8 cellular contexts compared by ENCODE assay signal in genomic region chr9:78030553-78031270, GRCh38. TPM values are rescaled to one million over a fixed set of nuclear protein-coding genes. Genes with fewer than 3 reads are reported as not detected.
DNase-seq lines count a peak whose midpoint lies in the region; ATAC-seq, FAIRE-seq and TF ChIP-seq lines count a peak whose summit lies in the region.

No MANE protein-coding gene starts in this region.

- no peak for TF ChIP-seq RAD21 in IMR-90 (IDR thresholded peaks at IDR 0.05; ENCODE audit: low read length)

- H3K27ac ChIP-seq in IMR-90 (ENCODE audit: insufficient read depth, low read length) (peak overlapping the region; percentile 96), breast epithelium (peak overlapping the region; percentile 97 to 99), small intestine (ENCODE audit: low read depth in 1 of 2, low read length in 1 of 2) (peak overlapping the region; percentile 87 to 93)

- no peak for FAIRE-seq in small intestine (lab: Jason Lieb, UNC)

- POLR2A ChIA-PET in IMR-90 (lab: Charles Lee; ENCODE audit: unreplicated experiment): no interaction called here

- H2BK5ac ChIP-seq in IMR-90 (ENCODE audit: low read depth, low read length, poor library complexity, severe bottlenecking): peak overlapping the region; percentile 64

- no peaks in the 10 kb centered on the region for H3K27me3 ChIP-seq in BE2C
- H3K27me3 ChIP-seq in IMR-90 (ENCODE audit: control insufficient read depth, insufficient read depth, low read length): no peaks in the 10 kb centered on the region
- H3K27me3 ChIP-seq in breast epithelium: no peaks in the 10 kb centered on the region
- no peaks in the 10 kb centered on the region for H3K27me3 ChIP-seq in small intestine (ENCODE audit: control insufficient read depth in 2 of 2, insufficient read depth in 2 of 2, low read length in 2 of 2)

- WGBS in IMR-90 (ENCODE audit: extremely low coverage in 2 of 2, insufficient read length in 1 of 2), 2 experiments: 0% methylated on average over 11 of the region's 64 CpGs; no CpG with 5 or more reads in 1 of the 2 experiments
- 0 to 2% (median 1%) methylated on average over 45 to 64 of the region's 64 CpGs for WGBS in small intestine, 3 donors

- H3K4me1 ChIP-seq in BE2C (peaks cover 13% of the 10 kb centered on the region), IMR-90 (ENCODE audit: control insufficient read depth, insufficient read depth, low read length) (peaks cover 4% of the 10 kb centered on the region; the same call in 1 of the 2 replicates), breast epithelium (peaks cover 0 to 32% of the 10 kb centered on the region in 2 donors), small intestine (ENCODE audit: control insufficient read depth in 2 of 2, insufficient read depth in 1 of 2, low read depth in 1 of 2, low read length in 1 of 2) (peaks cover 0 to 10% of the 10 kb centered on the region in 2 donors)

- peak overlapping the region; percentile 95 for H2AK9ac ChIP-seq in IMR-90 (replicated peaks; ENCODE audit: low read depth, low read length, poor library complexity)

- peaks cover 3% of the 10 kb centered on the region; the same call in 1 of the 2 replicates for H3K9me1 ChIP-seq in IMR-90 (ENCODE audit: insufficient read depth, low read length)

- peak overlapping the region; percentile 89 for H3K4me3 ChIP-seq in BE2C (ENCODE audit: low read depth, low read length)
- H3K4me3 ChIP-seq in IMR-90 (ENCODE audit: insufficient read depth, low read depth, low read length): peak overlapping the region; percentile 97
- H3K4me3 ChIP-seq in breast epithelium: peak overlapping the region; percentile 79 to 93 (median 84)
- peak overlapping the region; percentile 86 to 90 for H3K4me3 ChIP-seq in small intestine (ENCODE audit: low read depth in 1 of 2, low read length in 2 of 2)

- ATAC-seq in IMR-90 (ENCODE audit: low read depth): peak; percentile 7
- no peak for ATAC-seq in GM18867 (IDR thresholded peaks at IDR 0.05; ENCODE audit: unreplicated experiment)
- no peak for ATAC-seq in HG02798 (IDR thresholded peaks at IDR 0.05; ENCODE audit: poor library complexity, unreplicated experiment)

- peak overlapping the region; percentile 52 for H4K5ac ChIP-seq in IMR-90 (ENCODE audit: low read depth, low read length)

- H3K36me3 ChIP-seq in BE2C (no peaks in the 10 kb centered on the region), IMR-90 (ENCODE audit: control insufficient read depth, insufficient read depth, low read length) (no peaks in the 10 kb centered on the region), breast epithelium (no peaks in the 10 kb centered on the region), small intestine (ENCODE audit: control insufficient read depth in 2 of 2, insufficient read depth in 2 of 2, low read length in 2 of 2) (no peaks in the 10 kb centered on the region)

- H2BK20ac ChIP-seq in IMR-90 (ENCODE audit: low read depth, low read length): no peak overlapping the region

- no peak for TF ChIP-seq CTCF in BE2C (IDR thresholded peaks at IDR 0.05; ENCODE audit: low read depth, low read length)
- no peak for TF ChIP-seq CTCF in IMR-90 (conservative IDR thresholded peaks at IDR 0.05; ENCODE audit: low read depth, low read length)
- no peak for TF ChIP-seq CTCF in breast epithelium (IDR thresholded peaks at IDR 0.05)

- peak overlapping the region; percentile 34; the same call in 2 of the 3 replicates for H2BK15ac ChIP-seq in IMR-90 (ENCODE audit: low read depth, low read length)

- peak overlapping the region; percentile 92 for H2AFZ ChIP-seq in IMR-90 (replicated peaks; ENCODE audit: low read length, poor library complexity)

- no TSS peak for BruUV-seq in IMR-90 (replicated peaks; lab: Mats Ljungman, UMichigan)

- TF ChIP-seq POLR2A in IMR-90 (IDR thresholded peaks at IDR 0.05; ENCODE audit: low read depth, low read length) (no peak), breast epithelium (IDR thresholded peaks at IDR 0.05) (no peak)

- peak overlapping the region; percentile 99 for H3K4me2 ChIP-seq in IMR-90 (ENCODE audit: low read depth, low read length)

- no peaks in the 10 kb centered on the region for H3K9me3 ChIP-seq in BE2C
- H3K9me3 ChIP-seq in IMR-90 (ENCODE audit: control insufficient read depth, insufficient read depth, low read length): no peaks in the 10 kb centered on the region
- no peaks in the 10 kb centered on the region for H3K9me3 ChIP-seq in breast epithelium
- no peaks in the 10 kb centered on the region for H3K9me3 ChIP-seq in small intestine (ENCODE audit: control insufficient read depth, low read depth)

- H4K8ac ChIP-seq in IMR-90 (ENCODE audit: low read depth in 2 of 2, low read length in 2 of 2): peak overlapping the region; percentile 17 to 65; a peak in 3 of 4 replicates

- peak overlapping the region; percentile 69; the same call in 1 of the 2 replicates for H4K91ac ChIP-seq in IMR-90 (ENCODE audit: insufficient read depth, low read depth, low read length)

- peaks cover 0 to 34% of the 10 kb centered on the region in 2 experiments; a peak in 3 of 4 replicates for H3K79me1 ChIP-seq in IMR-90 (ENCODE audit: low read depth in 1 of 2, low read length in 2 of 2)

- in situ Hi-C loops in IMR-90 (cut with MboI; ENCODE audit: low sequenced_read_pairs): loop anchor here (10.0 kb wide), 2 partner anchors 596 to 856 kb away; partner anchors contain the start of gene VPS13A

- peak overlapping the region; percentile 30; the same call in 1 of the 2 replicates for H3K56ac ChIP-seq in IMR-90 (ENCODE audit: extremely low read depth, insufficient read depth, low read length)

- intact Hi-C loops in IMR-90 (cut with micrococcal nuclease) (loop anchor here (5.0 to 10.0 kb wide), 3 partner anchors 446 to 853 kb away; partner anchors contain the start of gene VPS13A), breast epithelium (cut with DNase I; ENCODE audit: low total_unique reads) (no loop called here)

- H2BK120ac ChIP-seq in IMR-90 (ENCODE audit: low read depth, low read length): peak overlapping the region; percentile 14

- peak overlapping the region; percentile 46 for H3K4ac ChIP-seq in IMR-90 (ENCODE audit: low read depth, low read length)

- peak overlapping the region; percentile 88 for H3K18ac ChIP-seq in IMR-90 (ENCODE audit: low read depth, low read length)

- peak; percentile 75 for DNase-seq in BE2C
- DNase-seq in IMR-90: peak; percentile 21
- peak; percentile 74 for DNase-seq in UCSD-AML1 (lab: John Stamatoyannopoulos, UW; ENCODE audit: unreplicated experiment)
- DNase-seq in breast epithelium (ENCODE audit: low spot score in 2 of 2): peak in 1 of 2 donors; percentile 35
- peak; percentile 55 for DNase-seq in iris pigment epithelial cell (ENCODE audit: low read depth)
- DNase-seq in small intestine: peak; percentile 53

- peak overlapping the region; percentile 62 for H3K23ac ChIP-seq in IMR-90 (ENCODE audit: low read depth, low read length)

- dilution Hi-C loops in IMR-90 (cut with HindIII; ENCODE audit: low sequenced_read_pairs, unreplicated experiment): no loop called here

- peak overlapping the region; percentile 32; the same call in 1 of the 2 replicates for H2AK5ac ChIP-seq in IMR-90 (ENCODE audit: low read depth, low read length)

- peak overlapping the region; percentile 86 for H3K9ac ChIP-seq in IMR-90 (ENCODE audit: low read depth, low read length)

- peaks cover 32% of the 10 kb centered on the region; the same call in 1 of the 2 replicates for H4K20me1 ChIP-seq in IMR-90 (ENCODE audit: insufficient read depth, low read length)

- CTCF ChIA-PET in IMR-90 (lab: Yijun Ruan, JAX): interaction anchor here (0.7 kb wide), 1 partner anchor 134 kb away, joined by 3 read pairs; no protein-coding TSS in a partner anchor

- peak overlapping the region; percentile 39 for H3K14ac ChIP-seq in IMR-90 (replicated peaks; ENCODE audit: low read depth, low read length)

TF ChIP-seq in IMR-90, 13 proteins besides CTCF, POLR2A, EP300 and RAD21 (continues in another document):
- TF ChIP-seq MAFK (IDR thresholded peaks at IDR 0.05; ENCODE audit: low read depth, low read length) (no peak), NFE2L2 (IDR thresholded peaks at IDR 0.05; ENCODE audit: low read depth, low read length) (no peak), BHLHE40 (IDR thresholded peaks at IDR 0.05; ENCODE audit: low read depth, low read length) (no peak), CHD1 (IDR thresholded peaks at IDR 0.05; ENCODE audit: low read depth, low read length) (no peak), RFX5 (IDR thresholded peaks at IDR 0.05; ENCODE audit: low read depth, low read length) (no peak), FOS (IDR thresholded peaks at IDR 0.05; ENCODE audit: low read depth, low read length) (no peak), CEBPB (IDR thresholded peaks at IDR 0.05; ENCODE audit: low read depth, low read length) (no peak), MAZ (IDR thresholded peaks at IDR 0.05; ENCODE audit: borderline replicate concordance, low read depth, low read length) (no peak), USF2 (IDR thresholded peaks at IDR 0.05; ENCODE audit: low read depth, low read length) (no peak), RCOR1 (IDR thresholded peaks at IDR 0.05; ENCODE audit: insufficient replicate concordance, low read length) (no peak), ELK1 (IDR thresholded peaks at IDR 0.05; ENCODE audit: borderline replicate concordance, low read depth, low read length) (no peak), MXI1 (IDR thresholded peaks at IDR 0.05; ENCODE audit: borderline replicate concordance, low read depth, low read length) (no peak)

RNA-seq across cellular contexts. Expression of gene GNAQ, which starts 0.9 kb away (rescaled TPM):
- 13.8 TPM for polyA plus RNA-seq in BE2C (2012; ENCODE audit: insufficient read depth, insufficient read length, low read depth)
- total RNA-seq in IMR-90 (2012; rRNA removed): 50.7 and 63.6 TPM in 2 replicates
- 19.9 and 23.1 TPM in 2 replicates for polyA plus RNA-seq in IMR-90 (2012; rRNA removed)
- polyA plus RNA-seq in IMR-90 (2012; cell fraction: cytosol; rRNA removed): 2.8 and 3.8 TPM in 2 replicates
- 3.3 and 29.5 TPM in 2 replicates for polyA plus RNA-seq in IMR-90 (2012; cell fraction: nucleus; rRNA removed; ENCODE audit: low replicate concordance)
- total RNA-seq in breast epithelium: 10 to 100 TPM; 39.0 to 49.3 (median 47.2) TPM
- 10 to 100 TPM in 2 of 3 donors, 1 to 10 TPM in 1; 10.0 to 16.1 (median 15.0) TPM for polyA plus RNA-seq in small intestine
